23 cellular contexts compared by ENCODE assay signal in the genomic region with DNA sequence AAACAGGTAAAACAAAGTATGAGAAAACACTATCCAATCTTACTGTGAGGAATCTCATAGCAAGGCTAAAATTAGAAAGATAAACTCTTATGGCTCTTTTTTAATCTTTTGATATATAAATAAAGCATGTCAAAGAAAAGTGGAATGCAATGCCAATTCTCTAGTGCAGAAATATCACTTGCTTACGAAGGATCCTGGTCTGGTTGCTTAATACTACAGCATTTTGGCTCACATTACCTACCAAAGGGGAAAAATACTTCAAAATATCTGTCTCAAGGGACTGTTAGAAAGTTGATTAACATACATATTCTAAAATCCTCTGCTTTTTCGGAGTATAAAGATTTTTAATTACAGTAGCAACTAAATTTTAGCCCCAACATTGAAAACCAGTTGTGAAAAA.
"Had no signal": no experiment of that assay in that cellular context is flagged by ENCODE, and none has a peak within 500 bp of the region (broad histone marks: within the 10 kb centered on the region; RNA-seq: fewer than 3 reads in every experiment).

No MANE protein-coding gene starts in this region.

- H3K4me1 ChIP-seq: neural progenitor cell, sigmoid colon had no signal

- ATAC-seq: activated CD4-positive, alpha-beta T cell treated with anti-CD3 and anti-CD28 coated beads for 36 hours; activated naive CD4-positive, alpha-beta T cell treated with anti-CD3 and anti-CD28 coated beads, Interleukin-2, amount 50 U/mL, for 72 hours; body of pancreas; esophagus mucosa; left colon; pancreas; stimulated activated naive B cell treated with anti-CD40 and anti-IgM and Interleukin-4, amounts not matched to agents 10 μg/mL and 1 μg/mL and 100 μg/mL, for 72 hours; WTC11 had no signal

- H3K4me3 Mint-ChIP-seq: activated CD4-positive, alpha-beta memory T cell treated with anti-CD3 and anti-CD28 coated beads for 36 hours; activated CD4-positive, alpha-beta T cell treated with anti-CD3 and anti-CD28 coated beads for 36 hours; activated T-helper 1 cell treated with anti-CD3 and anti-CD28 coated beads, Interleukin-12 subunit alpha, Interleukin-12 subunit beta, Interleukin-2, Interleukin-4 antibody, amounts not matched to agents 30 ng/mL and 10 ng/mL and 1 ng/mL, durations not matched to agents 14 hours and 24 hours and 36 hours; naive B cell; neural progenitor cell; stimulated activated naive B cell treated with anti-CD40 and anti-IgM and Interleukin-4, amounts not matched to agents 10 μg/mL and 1 μg/mL and 100 μg/mL, for 72 hours; WTC11 had no signal

- H3K4me2 ChIP-seq: neural progenitor cell had no signal

- H3K27ac ChIP-seq: body of pancreas, colonic mucosa, neural progenitor cell, pancreas, thyroid gland had no signal

- H3K9me3 ChIP-seq: body of pancreas, colonic mucosa, pancreas, sigmoid colon, thyroid gland had no signal

- H2AFZ ChIP-seq: neural progenitor cell had no signal

- H3K27ac Mint-ChIP-seq: activated CD4-positive, alpha-beta memory T cell treated with anti-CD3 and anti-CD28 coated beads for 36 hours; activated CD4-positive, alpha-beta T cell treated with anti-CD3 and anti-CD28 coated beads for 36 hours; activated T-helper 1 cell treated with anti-CD3 and anti-CD28 coated beads, Interleukin-12 subunit alpha, Interleukin-12 subunit beta, Interleukin-2, Interleukin-4 antibody, amounts not matched to agents 30 ng/mL and 10 ng/mL and 1 ng/mL, durations not matched to agents 14 hours and 24 hours and 36 hours; neural progenitor cell; stimulated activated naive B cell treated with anti-CD40 and anti-IgM and Interleukin-4, amounts not matched to agents 10 μg/mL and 1 μg/mL and 100 μg/mL, for 72 hours; WTC11 had no signal

- DNase-seq: activated CD4-positive, alpha-beta memory T cell treated with anti-CD3 and anti-CD28 coated beads for 36 hours; activated CD4-positive, alpha-beta T cell treated with anti-CD3 and anti-CD28 coated beads for 36 hours; activated gamma-delta T cell treated with Interleukin-2 at 50 U/mL for 16 hours; activated T-cell treated with anti-CD3 and anti-CD28 coated beads for 4 hours; amniotic stem cell; body of pancreas; caudate nucleus; colonic mucosa; hippocampal formation; islet precursor cell; left colon; naive B cell; pancreas; sigmoid colon; stimulated activated naive B cell treated with anti-CD40 and anti-IgM and Interleukin-4, amounts not matched to agents 10 μg/mL and 1 μg/mL and 100 μg/mL, for 72 hours; SW 1271; T-helper 2 cell; thyroid gland had no signal

- H3K9me3 Mint-ChIP-seq: activated CD4-positive, alpha-beta memory T cell treated with anti-CD3 and anti-CD28 coated beads for 36 hours; activated naive CD4-positive, alpha-beta T cell treated with anti-CD3 and anti-CD28 coated beads, Interleukin-2, amount 50 U/mL, for 72 hours; activated T-helper 1 cell treated with anti-CD3 and anti-CD28 coated beads, Interleukin-12 subunit alpha, Interleukin-12 subunit beta, Interleukin-2, Interleukin-4 antibody, amounts not matched to agents 30 ng/mL and 10 ng/mL and 1 ng/mL, durations not matched to agents 14 hours and 24 hours and 36 hours; naive B cell; neural progenitor cell; stimulated activated naive B cell treated with anti-CD40 and anti-IgM and Interleukin-4, amounts not matched to agents 10 μg/mL and 1 μg/mL and 100 μg/mL, for 72 hours; WTC11 had no signal

- H3K4me3 ChIP-seq: body of pancreas, colonic mucosa, neural progenitor cell, pancreas, sigmoid colon, thyroid gland had no signal

- H3K4me1 Mint-ChIP-seq: activated CD4-positive, alpha-beta T cell treated with anti-CD3 and anti-CD28 coated beads for 36 hours; neural progenitor cell had no signal

- H3K27me3 Mint-ChIP-seq: activated CD4-positive, alpha-beta memory T cell treated with anti-CD3 and anti-CD28 coated beads for 36 hours; activated CD4-positive, alpha-beta T cell treated with anti-CD3 and anti-CD28 coated beads for 36 hours; naive B cell; stimulated activated naive B cell treated with anti-CD40 and anti-IgM and Interleukin-4, amounts not matched to agents 10 μg/mL and 1 μg/mL and 100 μg/mL, for 72 hours had no signal

- H3K27me3 ChIP-seq: body of pancreas, colonic mucosa, neural progenitor cell, pancreas, sigmoid colon, thyroid gland had no signal
